ENCODE assay signal across 7 cellular contexts in the genomic region with DNA sequence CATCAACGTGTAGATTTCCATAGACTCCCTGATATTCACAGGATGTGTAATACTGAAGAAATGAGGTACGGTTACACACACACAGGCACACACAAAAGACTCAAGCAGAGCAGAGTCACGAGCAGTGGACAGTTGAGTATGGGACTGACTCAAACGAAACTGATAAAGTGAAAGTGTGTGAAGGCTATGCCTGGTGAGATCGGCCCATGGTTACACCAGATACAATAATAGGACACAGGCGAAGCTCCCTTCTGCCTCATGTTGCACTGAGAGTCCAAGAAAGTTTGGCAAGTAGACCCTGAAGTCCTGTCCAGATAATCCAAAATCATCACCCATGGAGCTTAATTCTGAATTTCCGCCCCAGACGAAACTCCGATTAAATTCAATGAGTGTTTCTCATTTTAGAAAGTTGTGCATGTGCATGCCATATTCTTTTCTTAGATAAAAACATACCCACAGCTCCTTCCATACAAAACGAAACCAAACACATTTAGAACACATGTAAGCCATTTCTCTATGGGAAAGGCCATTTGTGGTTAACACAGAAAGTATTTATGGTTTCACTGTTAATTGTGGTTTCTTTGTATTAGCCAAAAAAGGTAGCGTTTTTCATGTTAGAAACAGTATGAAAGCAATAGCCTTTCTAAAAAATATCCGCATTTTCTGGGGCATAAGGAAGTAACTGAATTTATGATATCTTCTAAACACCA.
DNase-seq lines count a peak whose midpoint lies in the region; ATAC-seq and TF ChIP-seq lines count a peak whose summit lies in the region.

No MANE protein-coding gene starts in this region.

- H2AFZ ChIP-seq in hepatocyte = peak overlapping the region; percentile 31

- H3K4me1 ChIP-seq in hepatocyte (ENCODE audit: insufficient read depth) = no peaks in the 10 kb centered on the region
- H3K4me1 ChIP-seq in heart left ventricle = no peaks in the 10 kb centered on the region
- H3K4me1 ChIP-seq in left lung = no peaks in the 10 kb centered on the region

- DNase-seq in NCI-H526 (lab: John Stamatoyannopoulos, UW) = peak; percentile 59 to 64
- no peak for DNase-seq in hepatocyte (ENCODE audit: low spot score)
- no peak for DNase-seq in DMS153 treated with DMSO at 0.1 percent for 48 hours (lab: John Stamatoyannopoulos, UW; ENCODE audit: unreplicated experiment)
- DNase-seq in heart left ventricle = no peak
- no peak for DNase-seq in left lung

- H3K4me2 ChIP-seq in hepatocyte = no peak overlapping the region

- intact Hi-C loops in heart left ventricle (cut with DNase I) = no loop called here
- intact Hi-C loops in left lung (cut with DNase I) = no loop called here

- H3K27me3 ChIP-seq in hepatocyte (no peaks in the 10 kb centered on the region), heart left ventricle (no peaks in the 10 kb centered on the region), left lung (no peaks in the 10 kb centered on the region)

- no peak for TF ChIP-seq CTCF in hepatocyte (IDR thresholded peaks at IDR 0.05; ENCODE audit: poor library complexity)
- TF ChIP-seq CTCF in heart left ventricle (IDR thresholded peaks at IDR 0.05) = no peak
- TF ChIP-seq CTCF in left lung (IDR thresholded peaks at IDR 0.05) = no peak

- no peaks in the 10 kb centered on the region for H4K20me1 ChIP-seq in hepatocyte (ENCODE audit: insufficient read depth, poor library complexity, severe bottlenecking)

- no peaks in the 10 kb centered on the region for H3K9me3 ChIP-seq in hepatocyte (ENCODE audit: low read depth)
- H3K9me3 ChIP-seq in heart left ventricle = no peaks in the 10 kb centered on the region
- no peaks in the 10 kb centered on the region for H3K9me3 ChIP-seq in left lung

- no peaks in the 10 kb centered on the region for H3K9me2 ChIP-seq in hepatocyte (replicated peaks; ENCODE audit: insufficient read depth)

- WGBS in hepatocyte (ENCODE audit: low lambda C conversion rate, missing lambda C conversion rate) = 84% methylated on average over 12 of the region's 12 CpGs
- 71 to 75% (median 74%) methylated on average over 12 of the region's 12 CpGs for WGBS in heart left ventricle, 4 donors

- H3K4me3 ChIP-seq in hepatocyte (no peak overlapping the region), heart left ventricle (peak overlapping the region in 2 of 12 donors; percentile 21 to 30), left lung (no peak overlapping the region)

- H3K36me3 ChIP-seq in hepatocyte (replicated peaks; ENCODE audit: insufficient read depth, low read depth) (no peaks in the 10 kb centered on the region), heart left ventricle (no peaks in the 10 kb centered on the region), left lung (no peaks in the 10 kb centered on the region)

- ATAC-seq in GM18861 (IDR thresholded peaks at IDR 0.05; ENCODE audit: unreplicated experiment) (peak; percentile 92), HG02642 (IDR thresholded peaks at IDR 0.05; ENCODE audit: poor library complexity, unreplicated experiment) (peak; percentile 96), heart left ventricle (no peak), left lung (no peak)

- H3K27ac ChIP-seq in hepatocyte (no peak overlapping the region), heart left ventricle (no peak overlapping the region), left lung (no peak overlapping the region)

- no peaks in the 10 kb centered on the region for H3K79me2 ChIP-seq in hepatocyte

- no peak for TF ChIP-seq POLR2A in heart left ventricle (IDR thresholded peaks at IDR 0.05)

Comparison
In these comparisons a context has a peak if more than half of its experiments do, and no peak if none do; other contexts are left out.
1. ATAC-seq: peak in GM18861 (single experiment) and HG02642 (single experiment); none in heart left ventricle (0 of 4) and left lung (single experiment).
2. DNase-seq: peak in NCI-H526 (2 of 2); none in hepatocyte (single experiment), DMS153 treated with DMSO at 0.1 percent for 48 hours (single experiment), heart left ventricle (0 of 5) and left lung (0 of 2).